ENCODE assay signal across 8 cellular contexts in the genomic region with DNA sequence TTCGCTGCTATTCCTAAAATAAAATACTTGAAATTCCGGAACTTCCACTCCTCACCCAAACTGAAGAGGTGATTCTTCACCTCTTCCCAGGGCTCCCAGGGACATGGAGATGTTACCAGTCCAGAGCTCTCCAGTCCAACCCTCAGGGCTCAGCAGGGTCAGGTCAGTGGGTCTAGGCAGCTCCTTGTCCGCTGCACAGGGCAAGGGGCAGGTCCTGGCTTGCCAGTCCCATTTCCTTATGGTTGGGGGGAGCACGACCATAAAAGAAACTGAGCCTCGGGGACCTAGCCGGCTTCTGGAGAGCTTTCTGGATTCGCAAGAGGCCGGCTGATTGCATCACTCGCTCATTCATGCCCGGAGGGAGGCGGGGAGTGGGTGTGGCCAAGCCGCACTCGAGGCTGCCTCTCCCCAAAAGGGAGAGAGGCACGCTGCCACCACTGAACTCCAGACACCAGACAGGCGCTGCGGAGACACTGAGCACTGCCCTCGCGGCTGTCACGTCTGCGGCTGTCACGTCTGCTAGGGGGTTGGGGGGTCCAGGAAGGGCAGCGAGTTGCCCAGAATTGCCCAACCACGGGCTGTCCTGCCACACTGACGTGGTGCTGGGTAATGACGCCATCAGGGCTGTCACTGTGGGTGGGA. TPM values are rescaled to one million over a fixed set of nuclear protein-coding genes. Genes with fewer than 3 reads are reported as not detected.
A peak's percentile ranks its signal among the peaks of the same experiment; 100 is the strongest.
DNase-seq lines count a peak whose midpoint lies in the region; ATAC-seq and TF ChIP-seq lines count a peak whose summit lies in the region.

No MANE protein-coding gene starts in this region.

- peaks cover 60% of the 10 kb centered on the region for H3K4me1 Mint-ChIP-seq in activated CD4-positive, alpha-beta memory T cell treated with anti-CD3 and anti-CD28 coated beads for 36 hours (ENCODE audit: low read depth)
- peaks cover 63% of the 10 kb centered on the region for H3K4me1 Mint-ChIP-seq in dendritic cell treated with granulocyte-macrophage colony-stimulating factor and Interleukin-4, amounts not matched to agents 40 ng/mL and 50 ng/mL, for 4 days (ENCODE audit: low read depth)

- no peak overlapping the region for H3K4me3 ChIP-seq in lower leg skin (ENCODE audit: low read depth, poor library complexity, severe bottlenecking)

- CTCF ChIA-PET in activated CD4-positive, alpha-beta memory T cell treated with anti-CD3 and anti-CD28 coated beads for 36 hours (lab: Charles Lee) = interaction anchor here (1.0 to 8.8 kb wide), 4 partner anchors 17 to 75 kb away, joined by 3 to 224 read pairs (median 11); partner anchors contain the start of gene SLC7A5

- peak; percentile 95 for DNase-seq in EL
- peak; percentile 86 for DNase-seq in NCI-H69 (lab: John Stamatoyannopoulos, UW)
- peak; percentile 95 for DNase-seq in activated CD4-positive, alpha-beta memory T cell treated with anti-CD3 and anti-CD28 coated beads for 36 hours
- DNase-seq in lower leg skin (ENCODE audit: low spot score in 2 of 2) = peak; percentile 94 to 99
- DNase-seq in stimulated activated CD4-positive, alpha-beta T cell treated with anti-CD3 and anti-CD28 coated beads, TNF-alpha, amount 100 ng/mL, for 1 hour (ENCODE audit: low read depth in 3 of 3, low spot score in 1 of 3) = peak; percentile 68 to 82 (median 72)

- POLR2A ChIA-PET in activated CD4-positive, alpha-beta memory T cell treated with anti-CD3 and anti-CD28 coated beads for 36 hours (lab: Charles Lee) = interaction anchor here (0.8 to 2.4 kb wide), 3 partner anchors 13 to 74 kb away, joined by 5 to 20 read pairs (median 12); partner anchors contain the start of gene SLC7A5

- H3K36me3 Mint-ChIP-seq in activated CD4-positive, alpha-beta memory T cell treated with anti-CD3 and anti-CD28 coated beads for 36 hours = peaks cover 73% of the 10 kb centered on the region
- peaks cover 25% of the 10 kb centered on the region for H3K36me3 Mint-ChIP-seq in dendritic cell treated with granulocyte-macrophage colony-stimulating factor and Interleukin-4, amounts not matched to agents 40 ng/mL and 50 ng/mL, for 4 days (ENCODE audit: low read depth)

- H3K4me3 Mint-ChIP-seq in activated CD4-positive, alpha-beta memory T cell treated with anti-CD3 and anti-CD28 coated beads for 36 hours = peak overlapping the region; percentile 53
- H3K4me3 Mint-ChIP-seq in dendritic cell treated with granulocyte-macrophage colony-stimulating factor and Interleukin-4, amounts not matched to agents 40 ng/mL and 50 ng/mL, for 4 days = peak overlapping the region; percentile 54

- H3K27me3 Mint-ChIP-seq in activated CD4-positive, alpha-beta memory T cell treated with anti-CD3 and anti-CD28 coated beads for 36 hours = no peaks in the 10 kb centered on the region
- peaks cover 10% of the 10 kb centered on the region for H3K27me3 Mint-ChIP-seq in dendritic cell treated with granulocyte-macrophage colony-stimulating factor and Interleukin-4, amounts not matched to agents 40 ng/mL and 50 ng/mL, for 4 days

- H3K27ac Mint-ChIP-seq in activated CD4-positive, alpha-beta memory T cell treated with anti-CD3 and anti-CD28 coated beads for 36 hours = peak overlapping the region; percentile 88
- peak overlapping the region; percentile 74 for H3K27ac Mint-ChIP-seq in dendritic cell treated with granulocyte-macrophage colony-stimulating factor and Interleukin-4, amounts not matched to agents 40 ng/mL and 50 ng/mL, for 4 days

- TF ChIP-seq CTCF in lower leg skin (IDR thresholded peaks at IDR 0.05) = no peak

- ATAC-seq in HG02759 (IDR thresholded peaks at IDR 0.05; ENCODE audit: unreplicated experiment) = peak; percentile 57
- no peak for ATAC-seq in HG02870 (IDR thresholded peaks at IDR 0.05; ENCODE audit: unreplicated experiment)

- 4 to 6% methylated on average over 20 to 22 of the region's 25 CpGs for WGBS in lower leg skin, 2 donors

- TF ChIP-seq POLR2A in lower leg skin (IDR thresholded peaks at IDR 0.05) = no peak

- no peaks in the 10 kb centered on the region for H3K9me3 Mint-ChIP-seq in activated CD4-positive, alpha-beta memory T cell treated with anti-CD3 and anti-CD28 coated beads for 36 hours
- H3K9me3 Mint-ChIP-seq in dendritic cell treated with granulocyte-macrophage colony-stimulating factor and Interleukin-4, amounts not matched to agents 40 ng/mL and 50 ng/mL, for 4 days = no peaks in the 10 kb centered on the region

- intact Hi-C loops in activated CD4-positive, alpha-beta memory T cell treated with anti-CD3 and anti-CD28 coated beads for 36 hours (cut with micrococcal nuclease) = loop anchor here (1.0 to 10.0 kb wide), 2 partner anchors 51 to 74 kb away; no protein-coding TSS in a partner anchor
- intact Hi-C loops in dendritic cell treated with granulocyte-macrophage colony-stimulating factor and Interleukin-4, amounts not matched to agents 40 ng/mL and 50 ng/mL, for 4 days (cut with micrococcal nuclease) = loop anchor here (1.0 to 10.0 kb wide), 3 partner anchors 18 to 76 kb away; no protein-coding TSS in a partner anchor
- intact Hi-C loops in lower leg skin (cut with DNase I; ENCODE audit: low total_unique reads) = no loop called here

RNA-seq across cellular contexts. Expression of gene SLC7A5, which starts 15.8 kb away (rescaled TPM):
- total RNA-seq in activated CD4-positive, alpha-beta memory T cell treated with anti-CD3 and anti-CD28 coated beads for 36 hours = 100 to 1,000 TPM; 262 TPM
- total RNA-seq in lower leg skin = 10 to 100 TPM in 3 of 4 donors, 1 to 10 TPM in 1; 8.0 to 39.0 (median 19.4) TPM

Comparison
In these comparisons a context has a peak if more than half of its experiments do, and no peak if none do; other contexts are left out.
1. RNA of gene SLC7A5, which starts 15.8 kb away (total RNA-seq): 262 TPM in activated CD4-positive, alpha-beta memory T cell treated with anti-CD3 and anti-CD28 coated beads for 36 hours; 8.0 to 39.0 TPM in lower leg skin; every median in the first group is over 4 times any median in the second.
2. Peak in every context shown above with its lines, with median percentiles within 50 percentile points of each other: DNase-seq.